ENCODE assay signal across 9 cellular contexts in genomic region chr6:163417595-163417994, GRCh38. TPM values are rescaled to one million over a fixed set of nuclear protein-coding genes. Genes with fewer than 3 reads are reported as not detected.
DNase-seq lines count a peak whose midpoint lies in the region; ATAC-seq and TF ChIP-seq lines count a peak whose summit lies in the region.
"Had no signal": no experiment of that assay in that cellular context is flagged by ENCODE, and none has a peak within 500 bp of the region (broad histone marks: within the 10 kb centered on the region; RNA-seq: fewer than 3 reads in every experiment).

No MANE protein-coding gene starts in this region.

- peaks cover 2% of the 10 kb centered on the region for H3K36me3 Mint-ChIP-seq in activated CD8-positive, alpha-beta memory T cell treated with anti-CD3 and anti-CD28 coated beads, Interleukin-2, amount 10 ng/mL, durations not matched to agents 7 days and 5 days

- H3K4me1 ChIP-seq in ascending aorta: peaks cover 4 to 22% of the 10 kb centered on the region in 2 donors
- H3K4me1 ChIP-seq in liver (ENCODE audit: control insufficient read depth in 4 of 4, insufficient read depth in 4 of 4, low read length in 3 of 4): peaks cover 5 to 36% (median 29%) of the 10 kb centered on the region in 4 donors
- H3K4me1 ChIP-seq in tibial artery: peaks cover 0 to 54% (median 11%) of the 10 kb centered on the region in 4 donors

- peak overlapping the region; percentile 29 to 100 for H3K27ac ChIP-seq in ascending aorta
- peak overlapping the region; percentile 42 to 98 for H3K27ac ChIP-seq in liver (ENCODE audit: low read depth in 1 of 2, low read length in 2 of 2)
- peak overlapping the region; percentile 55 to 100 for H3K27ac ChIP-seq in tibial artery

- CTCF ChIA-PET in activated CD8-positive, alpha-beta memory T cell treated with anti-CD3 and anti-CD28 coated beads, Interleukin-2, amount 10 ng/mL, durations not matched to agents 7 days and 5 days (lab: Charles Lee): interaction anchor here (0.7 to 1.4 kb wide), 4 partner anchors 9 to 539 kb away, joined by 3 read pairs; no protein-coding TSS in a partner anchor

- H3K27me3 ChIP-seq in ascending aorta (no peaks in the 10 kb centered on the region), liver (ENCODE audit: control insufficient read depth in 4 of 4, insufficient read depth in 4 of 4, low read length in 3 of 4) (no peaks in the 10 kb centered on the region), tibial artery (no peaks in the 10 kb centered on the region)

- H3K4me3 Mint-ChIP-seq in activated CD8-positive, alpha-beta memory T cell treated with anti-CD3 and anti-CD28 coated beads, Interleukin-2, amount 10 ng/mL, durations not matched to agents 7 days and 5 days: peak overlapping the region; percentile 52

- peak overlapping the region; percentile 63 to 72 for H3K9ac ChIP-seq in liver (ENCODE audit: low read depth in 1 of 2, low read length in 2 of 2)

- no peaks in the 10 kb centered on the region for H3K9me3 ChIP-seq in ascending aorta
- H3K9me3 ChIP-seq in liver (ENCODE audit: control insufficient read depth in 4 of 4, low read length in 3 of 4): no peaks in the 10 kb centered on the region
- no peaks in the 10 kb centered on the region for H3K9me3 ChIP-seq in tibial artery

- H3K27ac Mint-ChIP-seq in activated CD8-positive, alpha-beta memory T cell treated with anti-CD3 and anti-CD28 coated beads, Interleukin-2, amount 10 ng/mL, durations not matched to agents 7 days and 5 days: no peak overlapping the region

- intact Hi-C loops in ascending aorta (cut with DNase I): loop anchor here (2.0 to 10.0 kb wide), 5 partner anchors 83 to 693 kb away; partner anchors contain the start of genes PACRG and PRKN
- intact Hi-C loops in tibial artery (cut with DNase I; ENCODE audit: low total_unique reads): loop anchor here (5.0 kb wide), 1 partner anchor 540 kb away; no protein-coding TSS in a partner anchor

- H3K36me3 ChIP-seq in ascending aorta (no peaks in the 10 kb centered on the region), liver (ENCODE audit: control insufficient read depth in 4 of 4, insufficient read depth in 3 of 4, low read depth in 1 of 4, low read length in 3 of 4) (no peaks in the 10 kb centered on the region), tibial artery (no peaks in the 10 kb centered on the region)

- H3K27me3 Mint-ChIP-seq in activated CD8-positive, alpha-beta memory T cell treated with anti-CD3 and anti-CD28 coated beads, Interleukin-2, amount 10 ng/mL, durations not matched to agents 7 days and 5 days: peaks cover 6% of the 10 kb centered on the region

- peaks cover 37% of the 10 kb centered on the region for H3K4me1 Mint-ChIP-seq in activated CD8-positive, alpha-beta memory T cell treated with anti-CD3 and anti-CD28 coated beads, Interleukin-2, amount 10 ng/mL, durations not matched to agents 7 days and 5 days

- no peak for ATAC-seq in activated CD8-positive, alpha-beta memory T cell treated with anti-CD3 and anti-CD28 coated beads, Interleukin-2, amount 10 ng/mL, durations not matched to agents 7 days and 5 days
- ATAC-seq in GM19397 (IDR thresholded peaks at IDR 0.05; ENCODE audit: unreplicated experiment): no peak
- ATAC-seq in HG03196 (IDR thresholded peaks at IDR 0.05; ENCODE audit: unreplicated experiment): no peak

- 11% methylated on average over 4 of the region's 4 CpGs for WGBS in liver

- TF ChIP-seq RAD21 in liver (IDR thresholded peaks at IDR 0.05): no peak

- H3K4me3 ChIP-seq in ascending aorta: peak overlapping the region; percentile 98 to 100
- peak overlapping the region in 2 of 3 donors; percentile 29 to 43 for H3K4me3 ChIP-seq in liver (ENCODE audit: low read depth in 1 of 3, low read length in 3 of 3)
- peak overlapping the region; percentile 96 to 99 for H3K4me3 ChIP-seq in tibial artery

- TF ChIP-seq CTCF in ascending aorta (IDR thresholded peaks at IDR 0.05) (no peak), liver (IDR thresholded peaks at IDR 0.05; ENCODE audit: low read depth, low read length, missing input control) (no peak), tibial artery (IDR thresholded peaks at IDR 0.05) (no peak)

- no peak for DNase-seq in activated CD8-positive, alpha-beta memory T cell treated with anti-CD3 and anti-CD28 coated beads, Interleukin-2, amount 10 ng/mL, durations not matched to agents 7 days and 5 days
- DNase-seq in activated CD8-positive, alpha-beta memory T cell treated with anti-CD3 and anti-CD28 coated beads, Interleukin-2, amount 50 U/mL, for 4 hours: no peak
- DNase-seq in ascending aorta (ENCODE audit: low spot score in 2 of 2) (no peak), tibial artery (no peak)
- no peak for DNase-seq in central memory CD4-positive, alpha-beta T cell
- DNase-seq: DMS53 had no signal

- H3K9me3 Mint-ChIP-seq in activated CD8-positive, alpha-beta memory T cell treated with anti-CD3 and anti-CD28 coated beads, Interleukin-2, amount 10 ng/mL, durations not matched to agents 7 days and 5 days (ENCODE audit: low read depth): no peaks in the 10 kb centered on the region

TF ChIP-seq in liver, 16 proteins besides CTCF, POLR2A, EP300 and RAD21:
- TF ChIP-seq HNF4G (IDR thresholded peaks at IDR 0.05) (no peak), ZBTB33 (IDR thresholded peaks at IDR 0.05) (no peak), MAX (IDR thresholded peaks at IDR 0.05) (no peak), JUND (IDR thresholded peaks at IDR 0.05) (no peak), YY1 (IDR thresholded peaks at IDR 0.05) (no peak)
TF ChIP-seq in liver: peak in this region for 0.

RNA-seq across cellular contexts. Expression of gene QKI, which starts 3.1 kb away (rescaled TPM):
- 10 to 100 TPM; 69.0 to 70.6 TPM for total RNA-seq in activated CD8-positive, alpha-beta memory T cell treated with anti-CD3 and anti-CD28 coated beads, Interleukin-2, amount 10 ng/mL, durations not matched to agents 7 days and 5 days
- total RNA-seq in ascending aorta: 91.0 TPM
- total RNA-seq in liver: 10 to 100 TPM; 86.0 to 97.0 TPM
- 10 to 100 TPM; 22.7 to 26.5 TPM for polyA plus RNA-seq in liver

Comparison
In these comparisons a context has a peak if more than half of its experiments do, and no peak if none do; other contexts are left out.
1. H3K4me3 ChIP-seq: peak in every context shown above with its lines; median percentile 99 in ascending aorta; 98 in tibial artery; 36 in liver.